Comparison of ENCODE assay signal across 24 cellular contexts in the genomic region with DNA sequence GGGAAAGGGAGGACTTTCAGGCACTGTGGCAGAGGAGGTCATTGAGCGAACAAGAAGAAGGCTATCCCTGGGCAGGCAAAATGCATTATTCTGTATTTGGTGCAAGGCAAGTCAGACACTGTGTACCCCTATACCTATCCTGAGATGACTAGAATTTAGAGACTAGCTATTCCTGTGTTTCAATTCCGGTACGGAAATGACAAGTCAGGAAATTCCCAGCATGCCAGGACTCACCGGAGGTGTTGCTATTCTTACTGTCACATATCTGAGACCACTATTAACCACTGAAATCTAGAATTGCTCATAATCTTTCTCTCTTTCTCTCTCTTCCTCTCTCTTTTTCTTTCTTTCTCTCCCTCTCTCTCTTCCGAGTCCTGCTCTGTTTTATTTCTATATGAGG.
DNase-seq lines count a peak whose midpoint lies in the region; ATAC-seq and TF ChIP-seq lines count a peak whose summit lies in the region.
"Had no signal": no experiment of that assay in that cellular context is flagged by ENCODE, and none has a peak within 500 bp of the region (broad histone marks: within the 10 kb centered on the region; RNA-seq: fewer than 3 reads in every experiment).

No MANE protein-coding gene starts in this region.

- peaks cover 3% of the 10 kb centered on the region for H3K36me3 ChIP-seq in OCI-LY3 (replicated peaks; ENCODE audit: low read depth, low read length)
- H3K36me3 ChIP-seq: breast epithelium, suprapubic skin had no signal

- no peak overlapping the region for H3K9ac ChIP-seq in OCI-LY3 (ENCODE audit: low read length)

- H3K9me3 ChIP-seq in OCI-LY3 (ENCODE audit: insufficient read depth, low read length), result no peaks in the 10 kb centered on the region
- H3K9me3 ChIP-seq: breast epithelium, suprapubic skin had no signal

- H3K4me1 ChIP-seq in OCI-LY3 (ENCODE audit: low read length), result peaks cover 28% of the 10 kb centered on the region
- H3K4me1 ChIP-seq: breast epithelium, suprapubic skin had no signal

- no peaks in the 10 kb centered on the region for H3K27me3 ChIP-seq in OCI-LY3 (ENCODE audit: low read depth, low read length)
- H3K27me3 ChIP-seq: breast epithelium, suprapubic skin had no signal

- H4K20me1 ChIP-seq in OCI-LY3 (ENCODE audit: insufficient read depth, low read length), result no peaks in the 10 kb centered on the region

- peak overlapping the region; percentile 51 for H3K4me2 ChIP-seq in OCI-LY3 (ENCODE audit: low read length)

- DNase-seq in kidney tubule cell (ENCODE audit: low spot score) (peak; percentile 36), Right ventricle myocardium inferior (ENCODE audit: missing footprints) (no peak)
- DNase-seq: activated B cell treated with CpG ODN at 0.5 μM for 24 hours; activated CD8-positive, alpha-beta T cell treated with anti-CD3 and anti-CD28 coated beads, Interleukin-2, amount 10 ng/mL, durations not matched to agents 7 days and 5 days; activated naive CD8-positive, alpha-beta T cell treated with anti-CD3 and anti-CD28 coated beads, Interleukin-2, amount 10 ng/mL, durations not matched to agents 7 days and 5 days; activated T-cell treated with anti-CD3 and anti-CD28 coated beads, Interleukin-2, amount 50 U/mL, for 72 hours; effector CD4-positive, alpha-beta T cell; GOT3; NCI-H1105 treated with DMSO at 0.1 percent for 48 hours; NCI-H2171 treated with DMSO at 0.1 percent for 48 hours; NCI-H774; stimulated activated CD4-positive, alpha-beta T cell treated with anti-CD3 and anti-CD28 coated beads, Interleukin-4, amount 100 ng/mL, for 24 hours; stimulated activated CD8-positive, alpha-beta memory T cell treated with anti-CD3 and anti-CD28 coated beads, Interleukin-4, amount 100 ng/mL, for 48 hours; T-helper 1 cell had no signal

- ATAC-seq in GM18508 (IDR thresholded peaks at IDR 0.05; ENCODE audit: insufficient read depth, unreplicated experiment) (peak; percentile 74), HG02623 (IDR thresholded peaks at IDR 0.05; ENCODE audit: unreplicated experiment) (peak; percentile 73), GM21737 (IDR thresholded peaks at IDR 0.05; ENCODE audit: unreplicated experiment) (no peak), Right ventricle myocardium inferior (no peak), HG02763 (IDR thresholded peaks at IDR 0.05; ENCODE audit: unreplicated experiment) (no peak), HG02588 (IDR thresholded peaks at IDR 0.05; ENCODE audit: unreplicated experiment) (no peak)
- ATAC-seq: activated CD8-positive, alpha-beta T cell treated with anti-CD3 and anti-CD28 coated beads, Interleukin-2, amount 10 ng/mL, durations not matched to agents 7 days and 5 days; activated T-cell treated with anti-CD3 and anti-CD28 coated beads, Interleukin-2, amount 50 U/mL, for 72 hours; K562; left lobe of liver had no signal

- peak overlapping the region; percentile 38; the same call in 1 of the 2 replicates for H3K27ac ChIP-seq in OCI-LY3 (ENCODE audit: low read length)
- H3K27ac ChIP-seq: breast epithelium, suprapubic skin had no signal

- TF ChIP-seq CTCF in OCI-LY3 (IDR thresholded peaks at IDR 0.05; ENCODE audit: low read depth, low read length), result no peak

- no peak overlapping the region for H2AFZ ChIP-seq in OCI-LY3 (ENCODE audit: low read depth, low read length)

- intact Hi-C loops in Right ventricle myocardium inferior (cut with DNase I), result no loop called here

- H3K79me2 ChIP-seq in OCI-LY3 (ENCODE audit: low read length), result no peaks in the 10 kb centered on the region

- H3K4me3 ChIP-seq in OCI-LY3 (ENCODE audit: low read length), result no peak overlapping the region; the same call in 1 of the 2 replicates
- H3K4me3 ChIP-seq: breast epithelium, K562, suprapubic skin had no signal

Comparison
In these comparisons a context has a peak if more than half of its experiments do, and no peak if none do; other contexts are left out.
1. ATAC-seq: peak in GM18508 (single experiment) and HG02623 (single experiment); none in GM21737 (single experiment), Right ventricle myocardium inferior (single experiment), HG02763 (single experiment) and HG02588 (single experiment).